ENCODE assay signal across 1 cellular context in genomic region chr9:127770905-127771569, GRCh38.
TF ChIP-seq lines count a peak whose summit lies in the region.

No MANE protein-coding gene starts in this region.

TF ChIP-seq in K562, 482 proteins besides CTCF, POLR2A, EP300 and RAD21 (continues in another document):
- peak; percentile 26 for TF ChIP-seq TAF1 (IDR thresholded peaks at IDR 0.05; ENCODE audit: control insufficient read depth, extremely low read depth, insufficient read depth, low read length, severe bottlenecking)
- no peak for TF ChIP-seq ZNF695 (CRISPR knock-in tag; IDR thresholded peaks at IDR 0.05)
- TF ChIP-seq CXXC5 (CRISPR knock-in tag; IDR thresholded peaks at IDR 0.05), result peak; percentile 62
- no peak for TF ChIP-seq ZFX (CRISPR knock-in tag; IDR thresholded peaks at IDR 0.05)
- TF ChIP-seq MXI1 (IDR thresholded peaks at IDR 0.05; ENCODE audit: low read depth, low read length), result 0 out of 2 replicates have a peak, but pooled peaks have one; percentile 31
- 0 out of 2 replicates have a peak, but pooled peaks have one; percentile 45 for TF ChIP-seq HDAC2 (IDR thresholded peaks at IDR 0.05)
- TF ChIP-seq STAT5A (IDR thresholded peaks at IDR 0.05; ENCODE audit: borderline replicate concordance, low read length), result no peak
- peak; percentile 40; the same call in 1 of the 2 replicates for TF ChIP-seq GATA2 (CRISPR knock-in tag; IDR thresholded peaks at IDR 0.05)
- peak; percentile 90 to 91 for TF ChIP-seq NRF1 (conservative IDR thresholded peaks at IDR 0.05 in 1 of 2, IDR thresholded peaks at IDR 0.05 in 1 of 2)
- TF ChIP-seq CREB1 (IDR thresholded peaks at IDR 0.05), result no peak; the same call in 1 of the 2 replicates
- TF ChIP-seq CREB1 (CRISPR knock-in tag; IDR thresholded peaks at IDR 0.05), result 0 out of 2 replicates have a peak, but pooled peaks have one; percentile 37
- TF ChIP-seq MTA1 (IDR thresholded peaks at IDR 0.05; ENCODE audit: borderline replicate concordance), result no peak
- TF ChIP-seq ELF1 (tag; IDR thresholded peaks at IDR 0.05), result no peak
- TF ChIP-seq HCFC1 (IDR thresholded peaks at IDR 0.05; ENCODE audit: low read depth, low read length), result 0 out of 2 replicates have a peak, but pooled peaks have one; percentile 24
- no peak for TF ChIP-seq GATAD2B (IDR thresholded peaks at IDR 0.05; ENCODE audit: borderline replicate concordance)
- TF ChIP-seq BCOR (IDR thresholded peaks at IDR 0.05), result peak; percentile 32; the same call in 1 of the 2 replicates
- TF ChIP-seq, protein P1, sequence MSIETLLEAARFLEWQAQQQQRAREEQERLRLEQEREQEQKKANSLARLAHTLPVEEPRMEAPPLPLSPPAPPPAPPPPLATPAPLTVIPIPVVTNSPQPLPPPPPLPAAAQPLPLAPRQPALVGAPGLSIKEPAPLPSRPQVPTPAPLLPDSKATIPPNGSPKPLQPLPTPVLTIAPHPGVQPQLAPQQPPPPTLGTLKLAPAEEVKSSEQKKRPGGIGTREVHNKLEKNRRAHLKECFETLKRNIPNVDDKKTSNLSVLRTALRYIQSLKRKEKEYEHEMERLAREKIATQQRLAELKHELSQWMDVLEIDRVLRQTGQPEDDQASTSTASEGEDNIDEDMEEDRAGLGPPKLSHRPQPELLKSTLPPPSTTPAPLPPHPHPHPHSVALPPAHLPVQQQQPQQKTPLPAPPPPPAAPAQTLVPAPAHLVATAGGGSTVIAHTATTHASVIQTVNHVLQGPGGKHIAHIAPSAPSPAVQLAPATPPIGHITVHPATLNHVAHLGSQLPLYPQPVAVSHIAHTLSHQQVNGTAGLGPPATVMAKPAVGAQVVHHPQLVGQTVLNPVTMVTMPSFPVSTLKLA (conservative IDR thresholded peaks at IDR 0.05), result peak in 1 of 2 experiments; percentile 52; a peak in 1 of 4 replicates
- TF ChIP-seq MAZ (CRISPR knock-in tag; conservative IDR thresholded peaks at IDR 0.05 in 1 of 2, IDR thresholded peaks at IDR 0.05 in 1 of 2), result peak; percentile 79 to 97; a peak in 3 of 4 replicates
- TF ChIP-seq ZNF57 (CRISPR knock-in tag; IDR thresholded peaks at IDR 0.05), result no peak
- TF ChIP-seq, protein P2, sequence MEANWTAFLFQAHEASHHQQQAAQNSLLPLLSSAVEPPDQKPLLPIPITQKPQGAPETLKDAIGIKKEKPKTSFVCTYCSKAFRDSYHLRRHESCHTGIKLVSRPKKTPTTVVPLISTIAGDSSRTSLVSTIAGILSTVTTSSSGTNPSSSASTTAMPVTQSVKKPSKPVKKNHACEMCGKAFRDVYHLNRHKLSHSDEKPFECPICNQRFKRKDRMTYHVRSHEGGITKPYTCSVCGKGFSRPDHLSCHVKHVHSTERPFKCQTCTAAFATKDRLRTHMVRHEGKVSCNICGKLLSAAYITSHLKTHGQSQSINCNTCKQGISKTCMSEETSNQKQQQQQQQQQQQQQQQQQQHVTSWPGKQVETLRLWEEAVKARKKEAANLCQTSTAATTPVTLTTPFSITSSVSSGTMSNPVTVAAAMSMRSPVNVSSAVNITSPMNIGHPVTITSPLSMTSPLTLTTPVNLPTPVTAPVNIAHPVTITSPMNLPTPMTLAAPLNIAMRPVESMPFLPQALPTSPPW (CRISPR knock-in tag; IDR thresholded peaks at IDR 0.05), result peak; percentile 88
- TF ChIP-seq ZNF277 (CRISPR knock-in tag; IDR thresholded peaks at IDR 0.05; ENCODE audit: borderline replicate concordance), result no peak
- TF ChIP-seq KDM5B (IDR thresholded peaks at IDR 0.05; ENCODE audit: insufficient replicate concordance, low read depth, low read length), result no peak
- peak in 1 of 2 experiments; percentile 32; a peak in 1 of 4 replicates for TF ChIP-seq KDM4B (IDR thresholded peaks at IDR 0.05; ENCODE audit: borderline replicate concordance in 2 of 2, low read depth in 1 of 2)
- TF ChIP-seq, protein P3, sequence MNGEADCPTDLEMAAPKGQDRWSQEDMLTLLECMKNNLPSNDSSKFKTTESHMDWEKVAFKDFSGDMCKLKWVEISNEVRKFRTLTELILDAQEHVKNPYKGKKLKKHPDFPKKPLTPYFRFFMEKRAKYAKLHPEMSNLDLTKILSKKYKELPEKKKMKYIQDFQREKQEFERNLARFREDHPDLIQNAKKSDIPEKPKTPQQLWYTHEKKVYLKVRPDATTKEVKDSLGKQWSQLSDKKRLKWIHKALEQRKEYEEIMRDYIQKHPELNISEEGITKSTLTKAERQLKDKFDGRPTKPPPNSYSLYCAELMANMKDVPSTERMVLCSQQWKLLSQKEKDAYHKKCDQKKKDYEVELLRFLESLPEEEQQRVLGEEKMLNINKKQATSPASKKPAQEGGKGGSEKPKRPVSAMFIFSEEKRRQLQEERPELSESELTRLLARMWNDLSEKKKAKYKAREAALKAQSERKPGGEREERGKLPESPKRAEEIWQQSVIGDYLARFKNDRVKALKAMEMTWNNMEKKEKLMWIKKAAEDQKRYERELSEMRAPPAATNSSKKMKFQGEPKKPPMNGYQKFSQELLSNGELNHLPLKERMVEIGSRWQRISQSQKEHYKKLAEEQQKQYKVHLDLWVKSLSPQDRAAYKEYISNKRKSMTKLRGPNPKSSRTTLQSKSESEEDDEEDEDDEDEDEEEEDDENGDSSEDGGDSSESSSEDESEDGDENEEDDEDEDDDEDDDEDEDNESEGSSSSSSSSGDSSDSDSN (IDR thresholded peaks at IDR 0.05; ENCODE audit: borderline replicate concordance in 1 of 2, low read depth in 2 of 2, low read length in 2 of 2), result no peak
- no peak for TF ChIP-seq HLTF (IDR thresholded peaks at IDR 0.05)
- peak; percentile 62 for TF ChIP-seq CTBP1 (IDR thresholded peaks at IDR 0.05; ENCODE audit: borderline replicate concordance)
- TF ChIP-seq STAG1 (CRISPR knock-in tag; IDR thresholded peaks at IDR 0.05; ENCODE audit: borderline replicate concordance), result no peak
- TF ChIP-seq ZBED1 (IDR thresholded peaks at IDR 0.05), result peak; percentile 64; the same call in 1 of the 2 replicates
- TF ChIP-seq MCM5 (IDR thresholded peaks at IDR 0.05; ENCODE audit: low read depth), result no peak
- TF ChIP-seq POLR2AphosphoS5 (IDR thresholded peaks at IDR 0.05; ENCODE audit: control insufficient read depth, insufficient read depth, low read depth, low read length), result peak; percentile 29; the same call in 1 of the 2 replicates
- no peak for TF ChIP-seq ZNF764 (CRISPR knock-in tag; IDR thresholded peaks at IDR 0.05; ENCODE audit: low read depth)
- TF ChIP-seq, protein P4, sequence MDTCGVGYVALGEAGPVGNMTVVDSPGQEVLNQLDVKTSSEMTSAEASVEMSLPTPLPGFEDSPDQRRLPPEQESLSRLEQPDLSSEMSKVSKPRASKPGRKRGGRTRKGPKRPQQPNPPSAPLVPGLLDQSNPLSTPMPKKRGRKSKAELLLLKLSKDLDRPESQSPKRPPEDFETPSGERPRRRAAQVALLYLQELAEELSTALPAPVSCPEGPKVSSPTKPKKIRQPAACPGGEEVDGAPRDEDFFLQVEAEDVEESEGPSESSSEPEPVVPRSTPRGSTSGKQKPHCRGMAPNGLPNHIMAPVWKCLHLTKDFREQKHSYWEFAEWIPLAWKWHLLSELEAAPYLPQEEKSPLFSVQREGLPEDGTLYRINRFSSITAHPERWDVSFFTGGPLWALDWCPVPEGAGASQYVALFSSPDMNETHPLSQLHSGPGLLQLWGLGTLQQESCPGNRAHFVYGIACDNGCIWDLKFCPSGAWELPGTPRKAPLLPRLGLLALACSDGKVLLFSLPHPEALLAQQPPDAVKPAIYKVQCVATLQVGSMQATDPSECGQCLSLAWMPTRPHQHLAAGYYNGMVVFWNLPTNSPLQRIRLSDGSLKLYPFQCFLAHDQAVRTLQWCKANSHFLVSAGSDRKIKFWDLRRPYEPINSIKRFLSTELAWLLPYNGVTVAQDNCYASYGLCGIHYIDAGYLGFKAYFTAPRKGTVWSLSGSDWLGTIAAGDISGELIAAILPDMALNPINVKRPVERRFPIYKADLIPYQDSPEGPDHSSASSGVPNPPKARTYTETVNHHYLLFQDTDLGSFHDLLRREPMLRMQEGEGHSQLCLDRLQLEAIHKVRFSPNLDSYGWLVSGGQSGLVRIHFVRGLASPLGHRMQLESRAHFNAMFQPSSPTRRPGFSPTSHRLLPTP (IDR thresholded peaks at IDR 0.05; ENCODE audit: borderline replicate concordance, extremely low read depth, insufficient read length), result no peak
- TF ChIP-seq LCOR (CRISPR knock-in tag; IDR thresholded peaks at IDR 0.05), result 0 out of 2 replicates have a peak, but pooled peaks have one; percentile 5
- peak; percentile 77 for TF ChIP-seq ARID1B (IDR thresholded peaks at IDR 0.05)
- TF ChIP-seq, protein P5, sequence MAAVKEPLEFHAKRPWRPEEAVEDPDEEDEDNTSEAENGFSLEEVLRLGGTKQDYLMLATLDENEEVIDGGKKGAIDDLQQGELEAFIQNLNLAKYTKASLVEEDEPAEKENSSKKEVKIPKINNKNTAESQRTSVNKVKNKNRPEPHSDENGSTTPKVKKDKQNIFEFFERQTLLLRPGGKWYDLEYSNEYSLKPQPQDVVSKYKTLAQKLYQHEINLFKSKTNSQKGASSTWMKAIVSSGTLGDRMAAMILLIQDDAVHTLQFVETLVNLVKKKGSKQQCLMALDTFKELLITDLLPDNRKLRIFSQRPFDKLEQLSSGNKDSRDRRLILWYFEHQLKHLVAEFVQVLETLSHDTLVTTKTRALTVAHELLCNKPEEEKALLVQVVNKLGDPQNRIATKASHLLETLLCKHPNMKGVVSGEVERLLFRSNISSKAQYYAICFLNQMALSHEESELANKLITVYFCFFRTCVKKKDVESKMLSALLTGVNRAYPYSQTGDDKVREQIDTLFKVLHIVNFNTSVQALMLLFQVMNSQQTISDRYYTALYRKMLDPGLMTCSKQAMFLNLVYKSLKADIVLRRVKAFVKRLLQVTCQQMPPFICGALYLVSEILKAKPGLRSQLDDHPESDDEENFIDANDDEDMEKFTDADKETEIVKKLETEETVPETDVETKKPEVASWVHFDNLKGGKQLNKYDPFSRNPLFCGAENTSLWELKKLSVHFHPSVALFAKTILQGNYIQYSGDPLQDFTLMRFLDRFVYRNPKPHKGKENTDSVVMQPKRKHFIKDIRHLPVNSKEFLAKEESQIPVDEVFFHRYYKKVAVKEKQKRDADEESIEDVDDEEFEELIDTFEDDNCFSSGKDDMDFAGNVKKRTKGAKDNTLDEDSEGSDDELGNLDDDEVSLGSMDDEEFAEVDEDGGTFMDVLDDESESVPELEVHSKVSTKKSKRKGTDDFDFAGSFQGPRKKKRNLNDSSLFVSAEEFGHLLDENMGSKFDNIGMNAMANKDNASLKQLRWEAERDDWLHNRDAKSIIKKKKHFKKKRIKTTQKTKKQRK (IDR thresholded peaks at IDR 0.05; ENCODE audit: borderline replicate concordance, low read depth, low read length), result no peak
- peak; percentile 53; the same call in 1 of the 2 replicates for TF ChIP-seq CREM (IDR thresholded peaks at IDR 0.05; ENCODE audit: low read depth)
- peak; percentile 32; the same call in 1 of the 2 replicates for TF ChIP-seq MYC (IDR thresholded peaks at IDR 0.05; ENCODE audit: low read depth, low read length)
- TF ChIP-seq MYC (CRISPR knock-in tag; IDR thresholded peaks at IDR 0.05; ENCODE audit: borderline replicate concordance, low read depth), result no peak
- TF ChIP-seq SAP30 (IDR thresholded peaks at IDR 0.05; ENCODE audit: borderline replicate concordance, insufficient read depth, low read depth, low read length, poor library complexity, severe bottlenecking), result no peak
- peak; percentile 54; the same call in 1 of the 2 replicates for TF ChIP-seq PHF8 (IDR thresholded peaks at IDR 0.05; ENCODE audit: borderline replicate concordance, low read length)
- TF ChIP-seq YY1 (IDR thresholded peaks at IDR 0.05; ENCODE audit: borderline replicate concordance in 1 of 3, control insufficient read depth in 1 of 3, extremely low read depth in 1 of 3, insufficient read depth in 3 of 3, insufficient read length in 1 of 3, insufficient replicate concordance in 2 of 3, low read depth in 1 of 3, low read length in 2 of 3), result peak in 1 of 3 experiments; percentile 22
- TF ChIP-seq SMARCA4 (IDR thresholded peaks at IDR 0.05), result peak; percentile 35; the same call in 1 of the 2 replicates
- peak in 1 of 2 experiments; percentile 57 for TF ChIP-seq KDM1A (IDR thresholded peaks at IDR 0.05)
- no peak for TF ChIP-seq NCOR1 (IDR thresholded peaks at IDR 0.05)
- peak; percentile 70 for TF ChIP-seq CBFA2T3 (IDR thresholded peaks at IDR 0.05)
- TF ChIP-seq HNRNPL (IDR thresholded peaks at IDR 0.05; ENCODE audit: low read depth, low read length), result no peak
- TF ChIP-seq PTBP1 (IDR thresholded peaks at IDR 0.05; ENCODE audit: low read depth, low read length), result no peak
- TF ChIP-seq, protein P6, sequence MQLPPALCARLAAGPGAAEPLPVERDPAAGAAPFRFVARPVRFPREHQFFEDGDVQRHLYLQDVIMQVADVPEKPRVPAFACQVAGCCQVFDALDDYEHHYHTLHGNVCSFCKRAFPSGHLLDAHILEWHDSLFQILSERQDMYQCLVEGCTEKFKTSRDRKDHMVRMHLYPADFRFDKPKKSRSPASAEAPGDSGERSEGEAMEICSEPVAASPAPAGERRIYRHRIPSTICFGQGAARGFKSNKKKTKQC (CRISPR knock-in tag; IDR thresholded peaks at IDR 0.05), result peak; percentile 13; the same call in 1 of the 2 replicates
- no peak for TF ChIP-seq ZFP30 (CRISPR knock-in tag; IDR thresholded peaks at IDR 0.05; ENCODE audit: borderline replicate concordance)
- TF ChIP-seq CAMTA2 (CRISPR knock-in tag; conservative IDR thresholded peaks at IDR 0.05), result no peak
- no peak for TF ChIP-seq ZNF274 (IDR thresholded peaks at IDR 0.05; ENCODE audit: borderline replicate concordance, low read depth, low read length)
- TF ChIP-seq RBFOX2 (IDR thresholded peaks at IDR 0.05; ENCODE audit: low read depth, low read length), result peak; percentile 30; the same call in 1 of the 2 replicates
- no peak for TF ChIP-seq PCBP2 (IDR thresholded peaks at IDR 0.05; ENCODE audit: low read depth, low read length, poor library complexity, severe bottlenecking)
- TF ChIP-seq MAFK (IDR thresholded peaks at IDR 0.05; ENCODE audit: low read length), result no peak
- no peak for TF ChIP-seq BRF1 (IDR thresholded peaks at IDR 0.05; ENCODE audit: borderline replicate concordance, extremely low read depth, insufficient read length)
- TF ChIP-seq E2F6 (IDR thresholded peaks at IDR 0.05; ENCODE audit: borderline replicate concordance in 1 of 2, extremely low read depth in 1 of 2, insufficient read depth in 1 of 2, insufficient read length in 1 of 2, low read depth in 1 of 2, low read length in 1 of 2, poor library complexity in 1 of 2, severe bottlenecking in 1 of 2), result no peak
- TF ChIP-seq SMARCC2 (IDR thresholded peaks at IDR 0.05; ENCODE audit: low read depth), result peak; percentile 37; the same call in 1 of the 2 replicates
